Comparison of ENCODE assay signal across 24 cellular contexts in genomic region chr11:19698493-19699292, GRCh38. TPM values are rescaled to one million over a fixed set of nuclear protein-coding genes. Genes with fewer than 3 reads are reported as not detected.
DNase-seq lines count a peak whose midpoint lies in the region; ATAC-seq and TF ChIP-seq lines count a peak whose summit lies in the region.
"Had no signal": no experiment of that assay in that cellular context is flagged by ENCODE, and none has a peak within 500 bp of the region (broad histone marks: within the 10 kb centered on the region; RNA-seq: fewer than 3 reads in every experiment).

No MANE protein-coding gene starts in this region.

- H3K36me3 ChIP-seq in PC-9 (ENCODE audit: low read depth) (no peaks in the 10 kb centered on the region), muscle layer of colon (ENCODE audit: insufficient read depth, low read length) (no peaks in the 10 kb centered on the region), GM23338 (ENCODE audit: insufficient read depth) (0 out of 2 replicates have a peak, but pooled peaks cover 2% of the 10 kb centered on the region)
- H3K36me3 ChIP-seq: brain microvascular endothelial cell, vagina had no signal

- H3K4me1 ChIP-seq in PC-9 (replicated peaks; ENCODE audit: insufficient read depth) (peaks cover 13% of the 10 kb centered on the region), muscle layer of colon (ENCODE audit: insufficient read depth, low read length) (peaks cover 55% of the 10 kb centered on the region), GM23338 (ENCODE audit: insufficient read depth) (no peaks in the 10 kb centered on the region)

- POLR2A ChIA-PET in PC-9 (lab: Charles Lee; ENCODE audit: unreplicated experiment), result no interaction called here

- H3K9me3 ChIP-seq in PC-9 (ENCODE audit: insufficient read depth, low read depth), result no peaks in the 10 kb centered on the region
- no peaks in the 10 kb centered on the region for H3K9me3 ChIP-seq in muscle layer of colon (ENCODE audit: low read length)
- H3K9me3 ChIP-seq: vagina had no signal

- H3K79me2 ChIP-seq in PC-9 (ENCODE audit: low read depth) (no peaks in the 10 kb centered on the region), GM23338 (replicated peaks; ENCODE audit: insufficient read depth) (no peaks in the 10 kb centered on the region)

- no peaks in the 10 kb centered on the region for H4K20me1 ChIP-seq in PC-9 (ENCODE audit: insufficient read depth)
- H4K20me1 ChIP-seq in GM23338 (replicated peaks; ENCODE audit: insufficient read depth), result no peaks in the 10 kb centered on the region; the same call in 1 of the 2 replicates

- H3K9me3 Mint-ChIP-seq in GM23338, result no peaks in the 10 kb centered on the region
- H3K9me3 Mint-ChIP-seq: natural killer cell treated with Interleukin-12 subunit alpha and Interleukin-12 subunit beta and Interleukin-15 and Interleukin-18, amount 100 ng/mL, for 72 hours had no signal

- H3K27ac Mint-ChIP-seq in GM23338, result no peak overlapping the region
- H3K27ac Mint-ChIP-seq: natural killer cell treated with Interleukin-12 subunit alpha and Interleukin-12 subunit beta and Interleukin-15 and Interleukin-18, amount 100 ng/mL, for 72 hours; stimulated activated naive B cell treated with anti-CD40 and anti-IgM and Interleukin-4, amounts not matched to agents 10 μg/mL and 1 μg/mL and 100 μg/mL, for 72 hours; T-helper 17 cell had no signal

- no TSS peak for BruUV-seq in PC-9 (replicated peaks; lab: Mats Ljungman, UMichigan)

- H3K4me3 Mint-ChIP-seq in GM23338, result no peak overlapping the region
- H3K4me3 Mint-ChIP-seq: natural killer cell treated with Interleukin-12 subunit alpha and Interleukin-12 subunit beta and Interleukin-15 and Interleukin-18, amount 100 ng/mL, for 72 hours; stimulated activated naive B cell treated with anti-CD40 and anti-IgM and Interleukin-4, amounts not matched to agents 10 μg/mL and 1 μg/mL and 100 μg/mL, for 72 hours; T-helper 17 cell had no signal

- H3K4me1 Mint-ChIP-seq in GM23338, result peaks cover 22% of the 10 kb centered on the region
- H3K4me1 Mint-ChIP-seq: stimulated activated naive B cell treated with anti-CD40 and anti-IgM and Interleukin-4, amounts not matched to agents 10 μg/mL and 1 μg/mL and 100 μg/mL, for 72 hours had no signal

- H2AFZ ChIP-seq in PC-9 (no peak overlapping the region), GM23338 (no peak overlapping the region; the same call in 1 of the 2 replicates)

- intact Hi-C loops in PC-9 (cut with micrococcal nuclease; ENCODE audit: unreplicated experiment), result no loop called here

- H3K36me3 Mint-ChIP-seq in GM23338 (ENCODE audit: low read depth), result no peaks in the 10 kb centered on the region
- H3K36me3 Mint-ChIP-seq: natural killer cell treated with Interleukin-12 subunit alpha and Interleukin-12 subunit beta and Interleukin-15 and Interleukin-18, amount 100 ng/mL, for 72 hours; stimulated activated naive B cell treated with anti-CD40 and anti-IgM and Interleukin-4, amounts not matched to agents 10 μg/mL and 1 μg/mL and 100 μg/mL, for 72 hours had no signal

- H3K9me2 ChIP-seq in PC-9 (ENCODE audit: insufficient read depth) (no peaks in the 10 kb centered on the region), GM23338 (ENCODE audit: insufficient read depth) (no peaks in the 10 kb centered on the region)

- H3K27ac ChIP-seq in PC-9, result no peak overlapping the region
- H3K27ac ChIP-seq in muscle layer of colon (ENCODE audit: low read depth, low read length), result peak overlapping the region; percentile 54
- H3K27ac ChIP-seq in GM23338 (ENCODE audit: low read depth), result no peak overlapping the region
- H3K27ac ChIP-seq: brain microvascular endothelial cell, HL-60, vagina had no signal

- no peaks in the 10 kb centered on the region for H3K27me3 ChIP-seq in PC-9 (ENCODE audit: insufficient read depth, low read depth)
- H3K27me3 ChIP-seq in muscle layer of colon (ENCODE audit: control insufficient read depth in 1 of 2, insufficient read depth in 2 of 2, low read length in 2 of 2), result no peaks in the 10 kb centered on the region
- H3K27me3 ChIP-seq in GM23338 (ENCODE audit: insufficient read depth), result no peaks in the 10 kb centered on the region
- H3K27me3 ChIP-seq: brain microvascular endothelial cell, vagina had no signal

- TF ChIP-seq CTCF in PC-9 (conservative IDR thresholded peaks at IDR 0.05), result no peak
- no peak for TF ChIP-seq CTCF in fibroblast of mammary gland (conservative IDR thresholded peaks at IDR 0.05; ENCODE audit: control insufficient read depth, insufficient read depth, low read depth, low read length)
- TF ChIP-seq CTCF in GM23338 (conservative IDR thresholded peaks at IDR 0.05; ENCODE audit: low read depth in 2 of 2), result no peak

- peak overlapping the region; percentile 36 for H3K4me2 ChIP-seq in PC-9
- no peak overlapping the region for H3K4me2 ChIP-seq in GM23338

- H3K4me3 ChIP-seq in PC-9 (no peak overlapping the region), fibroblast of mammary gland (ENCODE audit: control insufficient read depth, low read depth, low read length) (no peak overlapping the region), muscle layer of colon (ENCODE audit: low read depth in 1 of 2, low read length in 2 of 2) (peak overlapping the region in 1 of 2 donors; percentile 23), GM23338 (no peak overlapping the region)
- H3K4me3 ChIP-seq: skin epidermis, vagina had no signal

- peaks cover 5% of the 10 kb centered on the region for H3K27me3 Mint-ChIP-seq in GM23338 (ENCODE audit: insufficient read depth, low read depth, poor library complexity)

- no peak for ATAC-seq in GM21447 (IDR thresholded peaks at IDR 0.05; ENCODE audit: unreplicated experiment)
- no peak for ATAC-seq in GM23338
- ATAC-seq in HG02588 (IDR thresholded peaks at IDR 0.05; ENCODE audit: unreplicated experiment), result no peak
- ATAC-seq: left colon; natural killer cell treated with Interleukin-12 subunit alpha and Interleukin-12 subunit beta and Interleukin-15 and Interleukin-18, amount 100 ng/mL, for 72 hours; stimulated activated naive B cell treated with anti-CD40 and anti-IgM and Interleukin-4, amounts not matched to agents 10 μg/mL and 1 μg/mL and 100 μg/mL, for 72 hours; T-helper 17 cell had no signal

- peak; percentile 16 for DNase-seq in AG08396 (ENCODE audit: low spot score)
- DNase-seq in PC-9, result peak; percentile 27 to 69
- DNase-seq in fibroblast of mammary gland (ENCODE audit: low read depth), result peak; percentile 95
- no peak for DNase-seq in GM23338 (ENCODE audit: low spot score)
- DNase-seq in cerebellum (ENCODE audit: low spot score), result no peak
- DNase-seq: ACHN; activated CD4-positive, CD25-positive, alpha-beta regulatory T cell treated with anti-CD3 and anti-CD28 coated beads, Interleukin-2, amount 50 U/mL, for 72 hours; activated CD8-positive, alpha-beta memory T cell treated with anti-CD3 and anti-CD28 coated beads, Interleukin-2, amount 50 U/mL, for 4 hours; activated naive CD4-positive, alpha-beta T cell treated with Interleukin-2 at 50 U/mL for 16 hours; brain microvascular endothelial cell; effector memory CD4-positive, alpha-beta T cell; Karpas-422; left colon; NCI-H187 treated with DMSO at 0.1 percent for 48 hours; NCI-H526 treated with DMSO at 0.1 percent for 48 hours; stimulated activated naive B cell treated with anti-CD40 and anti-IgM and Interleukin-4, amounts not matched to agents 10 μg/mL and 1 μg/mL and 100 μg/mL, for 72 hours; T-helper 17 cell had no signal

- no peak overlapping the region for H3K9ac ChIP-seq in muscle layer of colon (ENCODE audit: low read length)

- CTCF ChIA-PET in PC-9 (lab: Charles Lee), result no interaction called here

- no peaks in the 10 kb centered on the region for H3F3A ChIP-seq in PC-9 (ENCODE audit: insufficient read depth, low read depth)
- H3F3A ChIP-seq in GM23338 (replicated peaks; ENCODE audit: low read depth), result no peaks in the 10 kb centered on the region

TF ChIP-seq in GM23338, 12 proteins besides CTCF, POLR2A, EP300 and RAD21 (continues in another document):
- TF ChIP-seq, protein P1, sequence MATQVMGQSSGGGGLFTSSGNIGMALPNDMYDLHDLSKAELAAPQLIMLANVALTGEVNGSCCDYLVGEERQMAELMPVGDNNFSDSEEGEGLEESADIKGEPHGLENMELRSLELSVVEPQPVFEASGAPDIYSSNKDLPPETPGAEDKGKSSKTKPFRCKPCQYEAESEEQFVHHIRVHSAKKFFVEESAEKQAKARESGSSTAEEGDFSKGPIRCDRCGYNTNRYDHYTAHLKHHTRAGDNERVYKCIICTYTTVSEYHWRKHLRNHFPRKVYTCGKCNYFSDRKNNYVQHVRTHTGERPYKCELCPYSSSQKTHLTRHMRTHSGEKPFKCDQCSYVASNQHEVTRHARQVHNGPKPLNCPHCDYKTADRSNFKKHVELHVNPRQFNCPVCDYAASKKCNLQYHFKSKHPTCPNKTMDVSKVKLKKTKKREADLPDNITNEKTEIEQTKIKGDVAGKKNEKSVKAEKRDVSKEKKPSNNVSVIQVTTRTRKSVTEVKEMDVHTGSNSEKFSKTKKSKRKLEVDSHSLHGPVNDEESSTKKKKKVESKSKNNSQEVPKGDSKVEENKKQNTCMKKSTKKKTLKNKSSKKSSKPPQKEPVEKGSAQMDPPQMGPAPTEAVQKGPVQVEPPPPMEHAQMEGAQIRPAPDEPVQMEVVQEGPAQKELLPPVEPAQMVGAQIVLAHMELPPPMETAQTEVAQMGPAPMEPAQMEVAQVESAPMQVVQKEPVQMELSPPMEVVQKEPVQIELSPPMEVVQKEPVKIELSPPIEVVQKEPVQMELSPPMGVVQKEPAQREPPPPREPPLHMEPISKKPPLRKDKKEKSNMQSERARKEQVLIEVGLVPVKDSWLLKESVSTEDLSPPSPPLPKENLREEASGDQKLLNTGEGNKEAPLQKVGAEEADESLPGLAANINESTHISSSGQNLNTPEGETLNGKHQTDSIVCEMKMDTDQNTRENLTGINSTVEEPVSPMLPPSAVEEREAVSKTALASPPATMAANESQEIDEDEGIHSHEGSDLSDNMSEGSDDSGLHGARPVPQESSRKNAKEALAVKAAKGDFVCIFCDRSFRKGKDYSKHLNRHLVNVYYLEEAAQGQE (IDR thresholded peaks at IDR 0.05; ENCODE audit: unreplicated experiment), result no peak
- TF ChIP-seq EZH2phosphoT487 (IDR thresholded peaks at IDR 0.05; ENCODE audit: unreplicated experiment) (no peak), NANOG (IDR thresholded peaks at IDR 0.05; ENCODE audit: borderline replicate concordance) (no peak), JUNB (IDR thresholded peaks at IDR 0.05; ENCODE audit: unreplicated experiment) (no peak)
- TF ChIP-seq, protein P2, sequence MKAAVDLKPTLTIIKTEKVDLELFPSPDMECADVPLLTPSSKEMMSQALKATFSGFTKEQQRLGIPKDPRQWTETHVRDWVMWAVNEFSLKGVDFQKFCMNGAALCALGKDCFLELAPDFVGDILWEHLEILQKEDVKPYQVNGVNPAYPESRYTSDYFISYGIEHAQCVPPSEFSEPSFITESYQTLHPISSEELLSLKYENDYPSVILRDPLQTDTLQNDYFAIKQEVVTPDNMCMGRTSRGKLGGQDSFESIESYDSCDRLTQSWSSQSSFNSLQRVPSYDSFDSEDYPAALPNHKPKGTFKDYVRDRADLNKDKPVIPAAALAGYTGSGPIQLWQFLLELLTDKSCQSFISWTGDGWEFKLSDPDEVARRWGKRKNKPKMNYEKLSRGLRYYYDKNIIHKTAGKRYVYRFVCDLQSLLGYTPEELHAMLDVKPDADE (IDR thresholded peaks at IDR 0.05), result no peak

RNA-seq across cellular contexts. Expression of gene NAV2, which starts 13.9 kb away (rescaled TPM):
- 22.9 and 23.3 TPM in 2 replicates for total RNA-seq in PC-9 (2021)
- 42.3 and 45.0 TPM in 2 replicates for total RNA-seq in GM23338 (2014; rRNA removed; shearing (Covaris generic))
- 23.4 and 26.0 TPM in 2 replicates for polyA plus RNA-seq in GM23338 (2016; fragmentation: Nextera tagmentation; extraction: Ambion mirVana)
- total RNA-seq in cerebellum, result 18.3 TPM

Comparison
In these comparisons a context has a peak if more than half of its experiments do, and no peak if none do; other contexts are left out.
1. DNase-seq: peak in AG08396 (single experiment), PC-9 (2 of 2) and fibroblast of mammary gland (single experiment); none in GM23338 (single experiment) and cerebellum (single experiment).